24 cellular contexts compared by ENCODE assay signal in genomic region chr3:67045711-67046465, GRCh38. TPM values are rescaled to one million over a fixed set of nuclear protein-coding genes. Genes with fewer than 3 reads are reported as not detected.
"Had no signal": no experiment of that assay in that cellular context is flagged by ENCODE, and none has a peak within 500 bp of the region (broad histone marks: within the 10 kb centered on the region; RNA-seq: fewer than 3 reads in every experiment).

No MANE protein-coding gene starts in this region.

- H3K27ac ChIP-seq: adrenal gland, ascending aorta, brain microvascular endothelial cell, hepatocyte, sigmoid colon, thoracic aorta, upper lobe of left lung had no signal

- H2AFZ ChIP-seq: hepatocyte had no signal

- DNase-seq: activated CD4-positive, alpha-beta T cell treated with anti-CD3 and anti-CD28 coated beads for 4 hours; activated CD4-positive, alpha-beta T cell treated with anti-CD3 and anti-CD28 coated beads, Interleukin-2, amount 50 U/mL, for 48 hours; activated CD8-positive, alpha-beta memory T cell treated with anti-CD3 and anti-CD28 coated beads, Interleukin-2, amount 50 U/mL, for 48 hours; activated naive CD4-positive, alpha-beta T cell; activated T-cell treated with anti-CD3 and anti-CD28 coated beads, Interleukin-2, amount 50 U/mL, for 4 hours; adrenal gland; brain microvascular endothelial cell; caudate nucleus; effector CD4-positive, alpha-beta T cell; erythroblast; foreskin fibroblast; glutamatergic neuron; left ventricle myocardium superior; mammary epithelial cell; natural killer cell; retina; sigmoid colon; stimulated activated CD4-positive, alpha-beta T cell treated with anti-CD3 and anti-CD28 coated beads, Interleukin-4, amount 100 ng/mL, for 1 hour; stimulated activated naive CD4-positive, alpha-beta T cell; T-helper 9 cell; upper lobe of left lung had no signal

- H3K9me3 ChIP-seq: adrenal gland, ascending aorta, sigmoid colon, thoracic aorta, upper lobe of left lung had no signal

- H3K79me2 ChIP-seq: hepatocyte had no signal

- H3K36me3 ChIP-seq: adrenal gland, ascending aorta, brain microvascular endothelial cell, sigmoid colon, thoracic aorta, upper lobe of left lung had no signal

- H3K4me3 ChIP-seq: adrenal gland, ascending aorta, hepatocyte, sigmoid colon, thoracic aorta, upper lobe of left lung had no signal

- ATAC-seq: activated T-cell treated with anti-CD3 and anti-CD28 coated beads, Interleukin-2, amount 50 U/mL, for 4 hours; left ventricle myocardium superior; natural killer cell had no signal

- H3K4me2 ChIP-seq: hepatocyte had no signal

- H3K27me3 ChIP-seq: adrenal gland, ascending aorta, brain microvascular endothelial cell, hepatocyte, sigmoid colon, upper lobe of left lung had no signal

- H3K4me1 ChIP-seq: adrenal gland, ascending aorta, upper lobe of left lung had no signal

RNA-seq across cellular contexts. Expression of gene KBTBD8, which starts 47.8 kb away (rescaled TPM):
- total RNA-seq: ascending aorta had no signal
